In genomic region chr5:132299901-132300300, GRCh38 we compare ENCODE assay signal across 24 cellular contexts. TPM values are rescaled to one million over a fixed set of nuclear protein-coding genes. Genes with fewer than 3 reads are reported as not detected.
"Had no signal": no experiment of that assay in that cellular context is flagged by ENCODE, and none has a peak within 500 bp of the region (broad histone marks: within the 10 kb centered on the region; RNA-seq: fewer than 3 reads in every experiment).

No MANE protein-coding gene starts in this region.

- H3K4me3 Mint-ChIP-seq: activated CD4-positive, alpha-beta memory T cell treated with anti-CD3 and anti-CD28 coated beads, Interleukin-2, amount 10 ng/mL, durations not matched to agents 7 days and 5 days; activated naive CD4-positive, alpha-beta T cell treated with anti-CD3 and anti-CD28 coated beads for 36 hours; activated naive CD8-positive, alpha-beta T cell treated with anti-CD3 and anti-CD28 coated beads for 36 hours; activated T-helper 17 cell treated with anti-CD3 and anti-CD28 coated beads, Interleukin-2, amount 50 U/mL, for 72 hours had no signal

- DNase-seq: activated CD4-positive, alpha-beta memory T cell treated with anti-CD3 and anti-CD28 coated beads, Interleukin-2, amount 10 ng/mL, durations not matched to agents 7 days and 5 days; activated CD4-positive, alpha-beta T cell treated with anti-CD3 and anti-CD28 coated beads, Interleukin-2, amount 50 U/mL, for 1 hour; activated CD4-positive, CD25-positive, alpha-beta regulatory T cell; activated gamma-delta T cell; activated naive CD4-positive, alpha-beta T cell treated with anti-CD3 and anti-CD28 coated beads for 36 hours; activated naive CD8-positive, alpha-beta T cell treated with anti-CD3 and anti-CD28 coated beads for 36 hours; activated T-cell treated with anti-CD3 and anti-CD28 coated beads for 4 hours; activated T-cell treated with anti-CD3 and anti-CD28 coated beads, Interleukin-2, amount 50 U/mL, for 48 hours; brain microvascular endothelial cell; cerebellar nuclear complex; NCI-H1092 treated with DMSO at 0.1 percent for 48 hours; NCI-H1417 treated with DMSO at 0.1 percent for 48 hours; NCI-H1694; NCI-H2029; NCI-H2107; NCI-H2171 treated with DMSO at 0.1 percent for 48 hours; NCI-H226; NCI-H526 treated with DMSO at 0.1 percent for 48 hours; NK-92 treated with Interleukin-12 subunit alpha and Interleukin-12 subunit beta, amount 100 ng/mL, for 24 hours; Peyer's patch; SHP77 treated with DMSO at 0.1 percent for 48 hours; T-helper 1 cell had no signal

- H3K9me3 Mint-ChIP-seq: activated CD4-positive, alpha-beta memory T cell treated with anti-CD3 and anti-CD28 coated beads, Interleukin-2, amount 10 ng/mL, durations not matched to agents 7 days and 5 days; activated T-helper 17 cell treated with anti-CD3 and anti-CD28 coated beads, Interleukin-2, amount 50 U/mL, for 72 hours had no signal

- H3K27me3 Mint-ChIP-seq: activated CD4-positive, alpha-beta memory T cell treated with anti-CD3 and anti-CD28 coated beads, Interleukin-2, amount 10 ng/mL, durations not matched to agents 7 days and 5 days; activated naive CD8-positive, alpha-beta T cell treated with anti-CD3 and anti-CD28 coated beads for 36 hours; activated T-helper 17 cell treated with anti-CD3 and anti-CD28 coated beads, Interleukin-2, amount 50 U/mL, for 72 hours had no signal

- H3K9me3 ChIP-seq: Peyer's patch had no signal

- H3K27ac Mint-ChIP-seq: activated CD4-positive, alpha-beta memory T cell treated with anti-CD3 and anti-CD28 coated beads, Interleukin-2, amount 10 ng/mL, durations not matched to agents 7 days and 5 days; activated naive CD4-positive, alpha-beta T cell treated with anti-CD3 and anti-CD28 coated beads for 36 hours; activated naive CD8-positive, alpha-beta T cell treated with anti-CD3 and anti-CD28 coated beads for 36 hours; activated T-helper 17 cell treated with anti-CD3 and anti-CD28 coated beads, Interleukin-2, amount 50 U/mL, for 72 hours had no signal

- H3K27ac ChIP-seq: brain microvascular endothelial cell had no signal

- ATAC-seq: activated T-helper 17 cell treated with anti-CD3 and anti-CD28 coated beads, Interleukin-2, amount 50 U/mL, for 72 hours had no signal

- H3K4me3 ChIP-seq: Peyer's patch had no signal

- H3K27me3 ChIP-seq: brain microvascular endothelial cell, Peyer's patch had no signal

- H3K36me3 ChIP-seq: brain microvascular endothelial cell, Peyer's patch had no signal

RNA-seq across cellular contexts. Expression of gene PDLIM4, which starts 42.4 kb away (rescaled TPM):
- total RNA-seq: activated CD4-positive, alpha-beta memory T cell treated with anti-CD3 and anti-CD28 coated beads, Interleukin-2, amount 10 ng/mL, durations not matched to agents 7 days and 5 days; activated naive CD4-positive, alpha-beta T cell treated with anti-CD3 and anti-CD28 coated beads for 36 hours; activated T-helper 17 cell treated with anti-CD3 and anti-CD28 coated beads, Interleukin-2, amount 50 U/mL, for 72 hours; NCI-H460 had no signal
